ENCODE assay signal across 13 cellular contexts in genomic region chr5:76685598-76686169, GRCh38.
"Had no signal": no experiment of that assay in that cellular context is flagged by ENCODE, and none has a peak within 500 bp of the region (broad histone marks: within the 10 kb centered on the region; RNA-seq: fewer than 3 reads in every experiment).

No MANE protein-coding gene starts in this region.

- H3K4me3 Mint-ChIP-seq: activated B cell treated with CpG ODN at 0.5 μM for 24 hours; activated CD4-positive, alpha-beta T cell treated with anti-CD3 and anti-CD28 coated beads, Interleukin-2, amount 10 ng/mL, durations not matched to agents 7 days and 5 days; activated naive CD4-positive, alpha-beta T cell treated with anti-CD3 and anti-CD28 coated beads, Interleukin-2, amount 10 ng/mL, durations not matched to agents 7 days and 5 days had no signal

- H3K27ac ChIP-seq: psoas muscle had no signal

- H3K4me1 ChIP-seq: psoas muscle had no signal

- DNase-seq: activated B cell treated with CpG ODN at 0.5 μM for 24 hours; activated CD4-positive, alpha-beta T cell treated with anti-CD3 and anti-CD28 coated beads, Interleukin-2, amount 10 ng/mL, durations not matched to agents 7 days and 5 days; activated CD8-positive, alpha-beta memory T cell treated with anti-CD3 and anti-CD28 coated beads for 24 hours; activated naive CD4-positive, alpha-beta T cell treated with anti-CD3 and anti-CD28 coated beads, Interleukin-2, amount 10 ng/mL, durations not matched to agents 7 days and 5 days; central memory CD4-positive, alpha-beta T cell; cortex of kidney; mammary epithelial cell; psoas muscle; stimulated activated CD4-positive, alpha-beta T cell treated with anti-CD3 and anti-CD28 coated beads, Interleukin-12 subunit alpha, Interleukin-12 subunit beta, amount 100 ng/mL, for 4 hours; stimulated activated naive CD4-positive, alpha-beta T cell treated with Interleukin-2 at 50 U/mL for 16 hours; T1000; trophoblast cell had no signal

- H3K9me3 Mint-ChIP-seq: activated B cell treated with CpG ODN at 0.5 μM for 24 hours; activated CD4-positive, alpha-beta T cell treated with anti-CD3 and anti-CD28 coated beads, Interleukin-2, amount 10 ng/mL, durations not matched to agents 7 days and 5 days; activated naive CD4-positive, alpha-beta T cell treated with anti-CD3 and anti-CD28 coated beads, Interleukin-2, amount 10 ng/mL, durations not matched to agents 7 days and 5 days had no signal

- H3K27ac Mint-ChIP-seq: activated B cell treated with CpG ODN at 0.5 μM for 24 hours; activated CD4-positive, alpha-beta T cell treated with anti-CD3 and anti-CD28 coated beads, Interleukin-2, amount 10 ng/mL, durations not matched to agents 7 days and 5 days; activated naive CD4-positive, alpha-beta T cell treated with anti-CD3 and anti-CD28 coated beads, Interleukin-2, amount 10 ng/mL, durations not matched to agents 7 days and 5 days had no signal

- H3K4me3 ChIP-seq: psoas muscle had no signal

- H3K27me3 Mint-ChIP-seq: activated B cell treated with CpG ODN at 0.5 μM for 24 hours; activated CD4-positive, alpha-beta T cell treated with anti-CD3 and anti-CD28 coated beads, Interleukin-2, amount 10 ng/mL, durations not matched to agents 7 days and 5 days; activated naive CD4-positive, alpha-beta T cell treated with anti-CD3 and anti-CD28 coated beads, Interleukin-2, amount 10 ng/mL, durations not matched to agents 7 days and 5 days had no signal

- H3K9me3 ChIP-seq: psoas muscle had no signal

- ATAC-seq: psoas muscle, sciatic nerve had no signal
